ENCODE assay signal across 9 cellular contexts in the genomic region with DNA sequence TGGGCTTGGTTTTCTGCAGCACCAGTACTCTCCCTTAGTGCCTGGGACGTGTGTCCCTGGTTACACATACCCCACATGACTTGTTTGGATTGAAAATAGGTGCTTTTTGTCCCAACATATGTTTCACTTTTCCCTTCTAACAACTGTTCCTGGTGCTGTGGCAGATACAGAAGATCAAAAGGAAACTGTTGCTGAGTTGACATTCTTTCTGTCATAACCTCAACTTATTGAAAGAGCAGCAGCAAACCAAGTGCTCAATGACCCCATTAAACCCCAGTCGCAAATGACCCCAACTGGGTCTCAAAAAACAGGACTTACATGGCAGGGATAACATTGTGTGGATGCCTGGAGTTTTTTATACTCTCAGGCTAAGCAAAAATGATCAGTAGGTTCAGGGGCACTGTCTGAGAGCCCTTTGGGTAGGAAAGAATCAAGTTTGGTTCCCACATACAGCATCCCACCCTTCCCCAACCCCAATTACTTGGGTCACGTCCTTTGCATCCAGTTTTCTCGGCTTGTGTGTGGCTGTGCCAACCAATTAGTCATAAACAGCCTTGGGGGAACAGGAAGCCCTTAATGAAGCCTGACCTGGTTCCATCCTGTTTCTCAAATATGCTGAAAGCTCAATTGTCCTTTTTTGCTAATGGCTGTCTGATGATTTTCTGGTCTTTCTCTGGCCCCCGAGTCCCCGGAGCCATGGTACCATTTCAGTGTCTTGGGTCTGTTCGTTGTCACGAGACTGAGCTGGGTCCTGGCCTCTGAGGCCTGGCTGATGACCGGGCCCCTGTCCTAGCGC. TPM values are rescaled to one million over a fixed set of nuclear protein-coding genes. Genes with fewer than 3 reads are reported as not detected.
DNase-seq lines count a peak whose midpoint lies in the region; ATAC-seq, FAIRE-seq and TF ChIP-seq lines count a peak whose summit lies in the region.
"Had no signal": no experiment of that assay in that cellular context is flagged by ENCODE, and none has a peak within 500 bp of the region (broad histone marks: within the 10 kb centered on the region; RNA-seq: fewer than 3 reads in every experiment).

No MANE protein-coding gene starts in this region.

- H3K27me3 ChIP-seq in MM.1S (replicated peaks; ENCODE audit: insufficient read depth, low read length) (no peaks in the 10 kb centered on the region), colonic mucosa (no peaks in the 10 kb centered on the region), body of pancreas (no peaks in the 10 kb centered on the region), pancreas (no peaks in the 10 kb centered on the region)

- H3K36me3 ChIP-seq in MM.1S (replicated peaks; ENCODE audit: insufficient read depth, low read length) (no peaks in the 10 kb centered on the region), colonic mucosa (no peaks in the 10 kb centered on the region), body of pancreas (replicated peaks in 1 of 2; ENCODE audit: insufficient read depth in 1 of 2, low read depth in 2 of 2) (no peaks in the 10 kb centered on the region), pancreas (no peaks in the 10 kb centered on the region)
- H3K36me3 ChIP-seq: prostate gland had no signal

- H3K27ac ChIP-seq in MM.1S (ENCODE audit: low read length) (peak overlapping the region; percentile 61; the same call in 1 of the 2 replicates), colonic mucosa (peak overlapping the region; percentile 86), body of pancreas (no peak overlapping the region), pancreas (no peak overlapping the region)
- H3K27ac ChIP-seq: prostate gland had no signal

- peaks cover 18% of the 10 kb centered on the region for H3F3A ChIP-seq in MM.1S (ENCODE audit: insufficient read depth, low read length)

- peak overlapping the region; percentile 67 for H3K4me3 Mint-ChIP-seq in Calu3 (ENCODE audit: low read depth, unreplicated experiment)
- peak overlapping the region; percentile 51 for H3K4me3 Mint-ChIP-seq in natural killer cell treated with Interleukin-12 subunit alpha and Interleukin-12 subunit beta and Interleukin-15 and Interleukin-18, amount 100 ng/mL, for 72 hours

- H3K9me3 ChIP-seq in MM.1S (replicated peaks; ENCODE audit: insufficient read depth, low read length) (no peaks in the 10 kb centered on the region), colonic mucosa (no peaks in the 10 kb centered on the region), body of pancreas (no peaks in the 10 kb centered on the region), pancreas (no peaks in the 10 kb centered on the region)
- H3K9me3 ChIP-seq: prostate gland had no signal

- no peaks in the 10 kb centered on the region for H3K27me3 Mint-ChIP-seq in Calu3 (ENCODE audit: unreplicated experiment)
- no peaks in the 10 kb centered on the region for H3K27me3 Mint-ChIP-seq in natural killer cell treated with Interleukin-12 subunit alpha and Interleukin-12 subunit beta and Interleukin-15 and Interleukin-18, amount 100 ng/mL, for 72 hours

- H2AFZ ChIP-seq in MM.1S (ENCODE audit: low read length), result peak overlapping the region; percentile 78

- peaks cover 49% of the 10 kb centered on the region for H3K4me1 Mint-ChIP-seq in Calu3 (ENCODE audit: low read depth, unreplicated experiment)
- H3K4me1 Mint-ChIP-seq in natural killer cell treated with Interleukin-12 subunit alpha and Interleukin-12 subunit beta and Interleukin-15 and Interleukin-18, amount 100 ng/mL, for 72 hours (ENCODE audit: low read depth in 2 of 2), result peaks cover 61 to 74% of the 10 kb centered on the region in 2 donors

- intact Hi-C loops in Calu3 (cut with micrococcal nuclease; ENCODE audit: unreplicated experiment) (no loop called here), colonic mucosa (cut with DNase I) (no loop called here), body of pancreas (cut with DNase I) (no loop called here), pancreas (cut with DNase I) (no loop called here)

- no peak overlapping the region for H3K4me3 ChIP-seq in MM.1S (ENCODE audit: low read length)
- H3K4me3 ChIP-seq in colonic mucosa, result no peak overlapping the region
- no peak overlapping the region for H3K4me3 ChIP-seq in body of pancreas
- no peak overlapping the region for H3K4me3 ChIP-seq in pancreas
- H3K4me3 ChIP-seq: prostate gland had no signal

- H3K4me2 ChIP-seq in MM.1S (ENCODE audit: low read depth, low read length), result peak overlapping the region; percentile 59

- no peak for ATAC-seq in natural killer cell treated with Interleukin-12 subunit alpha and Interleukin-12 subunit beta and Interleukin-15 and Interleukin-18, amount 100 ng/mL, for 72 hours
- no peak for ATAC-seq in body of pancreas
- ATAC-seq in pancreas, result no peak

- no TSS peak for BruUV-seq in Calu3 (replicated peaks; lab: Mats Ljungman, UMichigan)

- H4K20me1 ChIP-seq in MM.1S (ENCODE audit: insufficient read depth, low read length), result no peaks in the 10 kb centered on the region

- WGBS in body of pancreas, 2 donors, result 53 to 54% methylated on average over 10 of the region's 10 CpGs
- 50 to 61% methylated on average over 10 of the region's 10 CpGs for WGBS in pancreas, 2 donors

- no peak overlapping the region for H3K9ac ChIP-seq in MM.1S (ENCODE audit: low read length)
- H3K9ac ChIP-seq in colonic mucosa (ENCODE audit: low read depth in 2 of 2, low read length in 2 of 2), result peak overlapping the region in 1 of 2 donors; percentile 65

- DNase-seq in Calu3 (no peak), MM.1S (peak; percentile 37), colonic mucosa (no peak), body of pancreas (no peak), NCI-H187 treated with DMSO at 0.1 percent for 48 hours (lab: John Stamatoyannopoulos, UW) (no peak), DMS79 (lab: John Stamatoyannopoulos, UW) (no peak), pancreas (no peak)
- no peak for DNase-seq in natural killer cell treated with Interleukin-12 subunit alpha and Interleukin-12 subunit beta and Interleukin-15 and Interleukin-18, amount 100 ng/mL, for 72 hours (ENCODE audit: low spot score)

- H3K9me3 Mint-ChIP-seq in Calu3 (ENCODE audit: low read depth, unreplicated experiment), result no peaks in the 10 kb centered on the region
- no peaks in the 10 kb centered on the region for H3K9me3 Mint-ChIP-seq in natural killer cell treated with Interleukin-12 subunit alpha and Interleukin-12 subunit beta and Interleukin-15 and Interleukin-18, amount 100 ng/mL, for 72 hours

- no peak for FAIRE-seq in pancreas (lab: Jason Lieb, UNC)

- peak overlapping the region; percentile 67 for H3K27ac Mint-ChIP-seq in Calu3 (ENCODE audit: unreplicated experiment)
- H3K27ac Mint-ChIP-seq in natural killer cell treated with Interleukin-12 subunit alpha and Interleukin-12 subunit beta and Interleukin-15 and Interleukin-18, amount 100 ng/mL, for 72 hours, result peak overlapping the region; percentile 7 to 62

- CTCF ChIA-PET in Calu3 (lab: Charles Lee), result no interaction called here

- H3K79me2 ChIP-seq in MM.1S (ENCODE audit: low read length), result no peaks in the 10 kb centered on the region

- H3K9me2 ChIP-seq in MM.1S (replicated peaks; ENCODE audit: insufficient read depth, low read length), result no peaks in the 10 kb centered on the region

- H3K36me3 Mint-ChIP-seq in Calu3 (ENCODE audit: insufficient read depth, unreplicated experiment), result peaks cover 94% of the 10 kb centered on the region
- no peaks in the 10 kb centered on the region for H3K36me3 Mint-ChIP-seq in natural killer cell treated with Interleukin-12 subunit alpha and Interleukin-12 subunit beta and Interleukin-15 and Interleukin-18, amount 100 ng/mL, for 72 hours

- no peak for TF ChIP-seq POLR2A in body of pancreas (IDR thresholded peaks at IDR 0.05)

- TF ChIP-seq CTCF in Calu3 (IDR thresholded peaks at IDR 0.05; ENCODE audit: unreplicated experiment) (no peak), MM.1S (IDR thresholded peaks at IDR 0.05; ENCODE audit: low read length) (no peak), colonic mucosa (IDR thresholded peaks at IDR 0.05) (no peak), body of pancreas (IDR thresholded peaks at IDR 0.05) (no peak), pancreas (IDR thresholded peaks at IDR 0.05) (no peak)

- peaks cover 47% of the 10 kb centered on the region for H3K4me1 ChIP-seq in MM.1S (ENCODE audit: low read length)
- H3K4me1 ChIP-seq in colonic mucosa, result peaks cover 13% of the 10 kb centered on the region
- no peaks in the 10 kb centered on the region for H3K4me1 ChIP-seq in body of pancreas
- H3K4me1 ChIP-seq in pancreas, result no peaks in the 10 kb centered on the region
- H3K4me1 ChIP-seq: prostate gland had no signal

RNA-seq across cellular contexts. Expression of a gene that starts 4.9 kb away (rescaled TPM):
- 112 and 113 TPM in 2 replicates for total RNA-seq in Calu3 (2022)
- 10 to 100 TPM; 14.7 to 19.0 TPM for total RNA-seq in colonic mucosa
- not detected for total RNA-seq in natural killer cell treated with Interleukin-12 subunit alpha and Interleukin-12 subunit beta and Interleukin-15 and Interleukin-18, amount 100 ng/mL, for 72 hours
- 10 to 100 TPM in 1 of 2 donors, 1 to 10 TPM in 1; 6.7 to 13.5 TPM for total RNA-seq in body of pancreas
- total RNA-seq in pancreas, result 1 to 10 TPM; 3.7 to 9.3 (median 6.3) TPM
- polyA plus RNA-seq in pancreas, result 10 to 100 TPM in 1 of 2 donors, 1 to 10 TPM in 1; 9.8 to 11.1 TPM

RNA-seq across cellular contexts. Expression of a gene that starts 45.0 kb away (rescaled TPM):
- 39.1 and 47.8 TPM in 2 replicates for total RNA-seq in Calu3 (2022)
- total RNA-seq in colonic mucosa, result 10 to 100 TPM; 26.8 to 35.3 TPM
- total RNA-seq in natural killer cell treated with Interleukin-12 subunit alpha and Interleukin-12 subunit beta and Interleukin-15 and Interleukin-18, amount 100 ng/mL, for 72 hours, result 10 to 100 TPM; 41.1 to 60.8 TPM
- total RNA-seq in body of pancreas, result 10 to 100 TPM; 10.9 to 25.1 TPM
- 10 to 100 TPM in 5 of 6 donors, 1 to 10 TPM in 1; 8.6 to 18.0 (median 12.5) TPM for total RNA-seq in pancreas
- polyA plus RNA-seq in pancreas, result 10 to 100 TPM; 52.0 to 78.1 TPM

RNA-seq across cellular contexts. Expression of a gene that starts 53.2 kb away (rescaled TPM):
- total RNA-seq in Calu3 (2022) (58.8 and 61.0 TPM in 2 replicates), colonic mucosa (10 to 100 TPM; 73.3 to 83.3 TPM), body of pancreas (10 to 100 TPM; 15.8 to 17.1 TPM), pancreas (10 to 100 TPM in 3 of 6 donors, 1 to 10 TPM in 3; 7.2 to 18.1 (median 10.6) TPM)
- 100 to 1,000 TPM; 169 to 185 TPM for total RNA-seq in natural killer cell treated with Interleukin-12 subunit alpha and Interleukin-12 subunit beta and Interleukin-15 and Interleukin-18, amount 100 ng/mL, for 72 hours
- polyA plus RNA-seq in pancreas, result 1 to 10 TPM; 6.7 to 8.8 TPM

Comparison
In these comparisons a context has a peak if more than half of its experiments do, and no peak if none do; other contexts are left out.
1. H3K27ac ChIP-seq: peak in MM.1S (single experiment) and colonic mucosa (single experiment); none in body of pancreas (0 of 4) and pancreas (0 of 4).